1 cellular context compared by ENCODE assay signal in genomic region chr1:67149179-67149770, GRCh38.
A peak's percentile ranks its signal among the peaks of the same experiment; 100 is the strongest.
TF ChIP-seq lines count a peak whose summit lies in the region.

No MANE protein-coding gene starts in this region.

TF ChIP-seq in GM12878, 131 proteins besides CTCF, POLR2A, EP300 and RAD21 (continued from another document and continues in another):
- TF ChIP-seq, protein P1, sequence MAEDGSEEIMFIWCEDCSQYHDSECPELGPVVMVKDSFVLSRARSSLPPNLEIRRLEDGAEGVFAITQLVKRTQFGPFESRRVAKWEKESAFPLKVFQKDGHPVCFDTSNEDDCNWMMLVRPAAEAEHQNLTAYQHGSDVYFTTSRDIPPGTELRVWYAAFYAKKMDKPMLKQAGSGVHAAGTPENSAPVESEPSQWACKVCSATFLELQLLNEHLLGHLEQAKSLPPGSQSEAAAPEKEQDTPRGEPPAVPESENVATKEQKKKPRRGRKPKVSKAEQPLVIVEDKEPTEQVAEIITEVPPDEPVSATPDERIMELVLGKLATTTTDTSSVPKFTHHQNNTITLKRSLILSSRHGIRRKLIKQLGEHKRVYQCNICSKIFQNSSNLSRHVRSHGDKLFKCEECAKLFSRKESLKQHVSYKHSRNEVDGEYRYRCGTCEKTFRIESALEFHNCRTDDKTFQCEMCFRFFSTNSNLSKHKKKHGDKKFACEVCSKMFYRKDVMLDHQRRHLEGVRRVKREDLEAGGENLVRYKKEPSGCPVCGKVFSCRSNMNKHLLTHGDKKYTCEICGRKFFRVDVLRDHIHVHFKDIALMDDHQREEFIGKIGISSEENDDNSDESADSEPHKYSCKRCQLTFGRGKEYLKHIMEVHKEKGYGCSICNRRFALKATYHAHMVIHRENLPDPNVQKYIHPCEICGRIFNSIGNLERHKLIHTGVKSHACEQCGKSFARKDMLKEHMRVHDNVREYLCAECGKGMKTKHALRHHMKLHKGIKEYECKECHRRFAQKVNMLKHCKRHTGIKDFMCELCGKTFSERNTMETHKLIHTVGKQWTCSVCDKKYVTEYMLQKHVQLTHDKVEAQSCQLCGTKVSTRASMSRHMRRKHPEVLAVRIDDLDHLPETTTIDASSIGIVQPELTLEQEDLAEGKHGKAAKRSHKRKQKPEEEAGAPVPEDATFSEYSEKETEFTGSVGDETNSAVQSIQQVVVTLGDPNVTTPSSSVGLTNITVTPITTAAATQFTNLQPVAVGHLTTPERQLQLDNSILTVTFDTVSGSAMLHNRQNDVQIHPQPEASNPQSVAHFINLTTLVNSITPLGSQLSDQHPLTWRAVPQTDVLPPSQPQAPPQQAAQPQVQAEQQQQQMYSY (CRISPR knock-in tag; IDR thresholded peaks at IDR 0.05): no peak
- TF ChIP-seq, protein P2, sequence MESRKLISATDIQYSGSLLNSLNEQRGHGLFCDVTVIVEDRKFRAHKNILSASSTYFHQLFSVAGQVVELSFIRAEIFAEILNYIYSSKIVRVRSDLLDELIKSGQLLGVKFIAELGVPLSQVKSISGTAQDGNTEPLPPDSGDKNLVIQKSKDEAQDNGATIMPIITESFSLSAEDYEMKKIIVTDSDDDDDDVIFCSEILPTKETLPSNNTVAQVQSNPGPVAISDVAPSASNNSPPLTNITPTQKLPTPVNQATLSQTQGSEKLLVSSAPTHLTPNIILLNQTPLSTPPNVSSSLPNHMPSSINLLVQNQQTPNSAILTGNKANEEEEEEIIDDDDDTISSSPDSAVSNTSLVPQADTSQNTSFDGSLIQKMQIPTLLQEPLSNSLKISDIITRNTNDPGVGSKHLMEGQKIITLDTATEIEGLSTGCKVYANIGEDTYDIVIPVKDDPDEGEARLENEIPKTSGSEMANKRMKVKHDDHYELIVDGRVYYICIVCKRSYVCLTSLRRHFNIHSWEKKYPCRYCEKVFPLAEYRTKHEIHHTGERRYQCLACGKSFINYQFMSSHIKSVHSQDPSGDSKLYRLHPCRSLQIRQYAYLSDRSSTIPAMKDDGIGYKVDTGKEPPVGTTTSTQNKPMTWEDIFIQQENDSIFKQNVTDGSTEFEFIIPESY (IDR thresholded peaks at IDR 0.05): no peak
- TF ChIP-seq IRF3 (IDR thresholded peaks at IDR 0.05): no peak
- no peak for TF ChIP-seq ZNF592 (IDR thresholded peaks at IDR 0.05)
- no peak for TF ChIP-seq YBX1 (IDR thresholded peaks at IDR 0.05)
- TF ChIP-seq PAX5 (IDR thresholded peaks at IDR 0.05; ENCODE audit: borderline replicate concordance, low read depth, low read length): no peak
- 0 out of 2 replicates have a peak, but pooled peaks have one; percentile 57 for TF ChIP-seq GATAD2B (conservative IDR thresholded peaks at IDR 0.05; ENCODE audit: low read depth)
- TF ChIP-seq SP1 (IDR thresholded peaks at IDR 0.05; ENCODE audit: low read depth, low read length): no peak
- no peak for TF ChIP-seq MYC (IDR thresholded peaks at IDR 0.05; ENCODE audit: insufficient read depth, insufficient read length, insufficient replicate concordance, low read length, severe bottlenecking)
- TF ChIP-seq HDGF (IDR thresholded peaks at IDR 0.05): no peak
- no peak for TF ChIP-seq MTA3 (IDR thresholded peaks at IDR 0.05; ENCODE audit: borderline replicate concordance, low read length)
- TF ChIP-seq, protein P3, sequence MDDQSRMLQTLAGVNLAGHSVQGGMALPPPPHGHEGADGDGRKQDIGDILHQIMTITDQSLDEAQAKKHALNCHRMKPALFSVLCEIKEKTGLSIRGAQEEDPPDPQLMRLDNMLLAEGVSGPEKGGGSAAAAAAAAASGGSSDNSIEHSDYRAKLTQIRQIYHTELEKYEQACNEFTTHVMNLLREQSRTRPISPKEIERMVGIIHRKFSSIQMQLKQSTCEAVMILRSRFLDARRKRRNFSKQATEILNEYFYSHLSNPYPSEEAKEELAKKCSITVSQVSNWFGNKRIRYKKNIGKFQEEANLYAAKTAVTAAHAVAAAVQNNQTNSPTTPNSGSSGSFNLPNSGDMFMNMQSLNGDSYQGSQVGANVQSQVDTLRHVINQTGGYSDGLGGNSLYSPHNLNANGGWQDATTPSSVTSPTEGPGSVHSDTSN (IDR thresholded peaks at IDR 0.05; ENCODE audit: insufficient replicate concordance, low read depth, low read length): no peak
- no peak for TF ChIP-seq MEF2A (IDR thresholded peaks at IDR 0.05; ENCODE audit: insufficient read depth, low read depth, low read length)
- no peak for TF ChIP-seq RFX5 (IDR thresholded peaks at IDR 0.05; ENCODE audit: low read depth, low read length)
- TF ChIP-seq FOXM1 (IDR thresholded peaks at IDR 0.05; ENCODE audit: low read depth, low read length): no peak
- no peak for TF ChIP-seq NKRF (conservative IDR thresholded peaks at IDR 0.05)
- TF ChIP-seq TCF3 (IDR thresholded peaks at IDR 0.05; ENCODE audit: borderline replicate concordance, insufficient read depth, low read depth, low read length): no peak
- TF ChIP-seq FOXK2 (IDR thresholded peaks at IDR 0.05): no peak
- no peak for TF ChIP-seq HDAC2 (IDR thresholded peaks at IDR 0.05)
- TF ChIP-seq, protein P4, sequence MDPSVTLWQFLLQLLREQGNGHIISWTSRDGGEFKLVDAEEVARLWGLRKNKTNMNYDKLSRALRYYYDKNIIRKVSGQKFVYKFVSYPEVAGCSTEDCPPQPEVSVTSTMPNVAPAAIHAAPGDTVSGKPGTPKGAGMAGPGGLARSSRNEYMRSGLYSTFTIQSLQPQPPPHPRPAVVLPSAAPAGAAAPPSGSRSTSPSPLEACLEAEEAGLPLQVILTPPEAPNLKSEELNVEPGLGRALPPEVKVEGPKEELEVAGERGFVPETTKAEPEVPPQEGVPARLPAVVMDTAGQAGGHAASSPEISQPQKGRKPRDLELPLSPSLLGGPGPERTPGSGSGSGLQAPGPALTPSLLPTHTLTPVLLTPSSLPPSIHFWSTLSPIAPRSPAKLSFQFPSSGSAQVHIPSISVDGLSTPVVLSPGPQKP (IDR thresholded peaks at IDR 0.05; ENCODE audit: low read depth, low read length): no peak
- TF ChIP-seq, protein P5, sequence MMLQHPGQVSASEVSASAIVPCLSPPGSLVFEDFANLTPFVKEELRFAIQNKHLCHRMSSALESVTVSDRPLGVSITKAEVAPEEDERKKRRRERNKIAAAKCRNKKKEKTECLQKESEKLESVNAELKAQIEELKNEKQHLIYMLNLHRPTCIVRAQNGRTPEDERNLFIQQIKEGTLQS (IDR thresholded peaks at IDR 0.05; ENCODE audit: borderline replicate concordance, extremely low read depth, low read depth, low read length): no peak
- TF ChIP-seq NR2C1 (IDR thresholded peaks at IDR 0.05): no peak
- TF ChIP-seq ZZZ3 (IDR thresholded peaks at IDR 0.05; ENCODE audit: control insufficient read depth, insufficient read length, low read depth): no peak
- TF ChIP-seq ZNF622 (IDR thresholded peaks at IDR 0.05): no peak
- TF ChIP-seq POU2F2 (IDR thresholded peaks at IDR 0.05; ENCODE audit: borderline replicate concordance, low read depth, low read length): 0 out of 3 replicates have a peak, but pooled peaks have one; percentile 20
- TF ChIP-seq NBN (IDR thresholded peaks at IDR 0.05): no peak
- TF ChIP-seq CEBPZ (IDR thresholded peaks at IDR 0.05; ENCODE audit: low read depth, low read length): no peak
- TF ChIP-seq KLF5 (IDR thresholded peaks at IDR 0.05; ENCODE audit: partially characterized antibody): no peak
- TF ChIP-seq, protein P6, sequence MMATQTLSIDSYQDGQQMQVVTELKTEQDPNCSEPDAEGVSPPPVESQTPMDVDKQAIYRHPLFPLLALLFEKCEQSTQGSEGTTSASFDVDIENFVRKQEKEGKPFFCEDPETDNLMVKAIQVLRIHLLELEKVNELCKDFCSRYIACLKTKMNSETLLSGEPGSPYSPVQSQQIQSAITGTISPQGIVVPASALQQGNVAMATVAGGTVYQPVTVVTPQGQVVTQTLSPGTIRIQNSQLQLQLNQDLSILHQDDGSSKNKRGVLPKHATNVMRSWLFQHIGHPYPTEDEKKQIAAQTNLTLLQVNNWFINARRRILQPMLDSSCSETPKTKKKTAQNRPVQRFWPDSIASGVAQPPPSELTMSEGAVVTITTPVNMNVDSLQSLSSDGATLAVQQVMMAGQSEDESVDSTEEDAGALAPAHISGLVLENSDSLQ (IDR thresholded peaks at IDR 0.05): peak; percentile 53
- no peak for TF ChIP-seq SREBF2 (IDR thresholded peaks at IDR 0.05; ENCODE audit: low read length)
- peak; percentile 28 for TF ChIP-seq SKIL (IDR thresholded peaks at IDR 0.05; ENCODE audit: low read depth, poor library complexity, severe bottlenecking)
- TF ChIP-seq NRF1 (conservative IDR thresholded peaks at IDR 0.05; ENCODE audit: low read depth, low read length): no peak
- no peak for TF ChIP-seq POLR2AphosphoS2 (IDR thresholded peaks at IDR 0.05; ENCODE audit: low read depth, low read length)
